ENCODE assay signal across 27 cellular contexts in genomic region chr18:75114231-75114630, GRCh38.
"Had no signal": no experiment of that assay in that cellular context is flagged by ENCODE, and none has a peak within 500 bp of the region (broad histone marks: within the 10 kb centered on the region; RNA-seq: fewer than 3 reads in every experiment).

No MANE protein-coding gene starts in this region.

- DNase-seq: activated CD4-positive, alpha-beta memory T cell treated with anti-CD3 and anti-CD28 coated beads, Interleukin-2, amount 10 ng/mL, durations not matched to agents 7 days and 5 days; activated CD4-positive, alpha-beta T cell treated with anti-CD3 and anti-CD28 coated beads for 1 hour; activated CD4-positive, alpha-beta T cell treated with anti-CD3 and anti-CD28 coated beads for 48 hours; activated CD4-positive, CD25-positive, alpha-beta regulatory T cell; activated gamma-delta T cell; activated naive CD4-positive, alpha-beta T cell treated with anti-CD3 and anti-CD28 coated beads for 36 hours; activated T-cell treated with anti-CD3 and anti-CD28 coated beads, Interleukin-2, amount 50 U/mL, for 48 hours; body of pancreas; caudate nucleus; cerebellar nuclear complex; NCI-H1092; NCI-H1436 treated with DMSO at 0.1 percent for 48 hours; NCI-H1694 treated with DMSO at 0.1 percent for 48 hours; NCI-H2029; NCI-H2171; NCI-H510A; NCI-H526; NCI-H748 treated with DMSO at 0.1 percent for 48 hours; NK-92 treated with Interleukin-12 subunit alpha and Interleukin-12 subunit beta, amount 100 ng/mL, for 24 hours; PC-3; RPMI8226; SHP77 treated with DMSO at 0.1 percent for 48 hours; SK-N-SH; T-cell; T-helper 2 cell; T-helper 9 cell; WERI-Rb-1 had no signal
